In the genomic region with DNA sequence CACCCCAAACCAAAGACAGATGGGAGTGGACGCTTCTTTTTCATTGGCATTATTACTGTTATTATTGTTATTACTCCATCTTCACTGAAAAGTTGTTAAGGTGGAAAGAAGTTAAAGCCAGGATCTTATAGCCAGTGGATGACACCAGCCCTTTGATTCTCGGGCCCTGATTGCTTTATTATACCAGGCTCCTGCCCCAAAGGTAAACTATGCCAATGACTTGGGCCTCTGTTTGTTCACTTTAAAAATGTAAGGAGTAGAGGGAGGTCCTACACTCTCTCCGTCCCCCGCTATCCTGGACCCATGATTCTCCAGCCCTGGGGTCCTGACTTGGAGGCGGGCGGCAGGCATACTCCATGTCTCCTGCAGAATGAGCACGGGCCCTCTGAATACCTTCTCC, we compare ENCODE assay signal across 1 cellular context.
TF ChIP-seq lines count a peak whose summit lies in the region.

No MANE protein-coding gene starts in this region.

TF ChIP-seq in GM12878, 131 proteins besides CTCF, POLR2A, EP300 and RAD21:
- TF ChIP-seq, protein P1, sequence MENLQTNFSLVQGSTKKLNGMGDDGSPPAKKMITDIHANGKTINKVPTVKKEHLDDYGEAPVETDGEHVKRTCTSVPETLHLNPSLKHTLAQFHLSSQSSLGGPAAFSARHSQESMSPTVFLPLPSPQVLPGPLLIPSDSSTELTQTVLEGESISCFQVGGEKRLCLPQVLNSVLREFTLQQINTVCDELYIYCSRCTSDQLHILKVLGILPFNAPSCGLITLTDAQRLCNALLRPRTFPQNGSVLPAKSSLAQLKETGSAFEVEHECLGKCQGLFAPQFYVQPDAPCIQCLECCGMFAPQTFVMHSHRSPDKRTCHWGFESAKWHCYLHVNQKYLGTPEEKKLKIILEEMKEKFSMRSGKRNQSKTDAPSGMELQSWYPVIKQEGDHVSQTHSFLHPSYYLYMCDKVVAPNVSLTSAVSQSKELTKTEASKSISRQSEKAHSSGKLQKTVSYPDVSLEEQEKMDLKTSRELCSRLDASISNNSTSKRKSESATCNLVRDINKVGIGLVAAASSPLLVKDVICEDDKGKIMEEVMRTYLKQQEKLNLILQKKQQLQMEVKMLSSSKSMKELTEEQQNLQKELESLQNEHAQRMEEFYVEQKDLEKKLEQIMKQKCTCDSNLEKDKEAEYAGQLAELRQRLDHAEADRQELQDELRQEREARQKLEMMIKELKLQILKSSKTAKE (IDR thresholded peaks at IDR 0.05; ENCODE audit: low read depth, poor library complexity, severe bottlenecking): no peak
- no peak for TF ChIP-seq RUNX3 (IDR thresholded peaks at IDR 0.05; ENCODE audit: low read length)
- TF ChIP-seq, protein P2, sequence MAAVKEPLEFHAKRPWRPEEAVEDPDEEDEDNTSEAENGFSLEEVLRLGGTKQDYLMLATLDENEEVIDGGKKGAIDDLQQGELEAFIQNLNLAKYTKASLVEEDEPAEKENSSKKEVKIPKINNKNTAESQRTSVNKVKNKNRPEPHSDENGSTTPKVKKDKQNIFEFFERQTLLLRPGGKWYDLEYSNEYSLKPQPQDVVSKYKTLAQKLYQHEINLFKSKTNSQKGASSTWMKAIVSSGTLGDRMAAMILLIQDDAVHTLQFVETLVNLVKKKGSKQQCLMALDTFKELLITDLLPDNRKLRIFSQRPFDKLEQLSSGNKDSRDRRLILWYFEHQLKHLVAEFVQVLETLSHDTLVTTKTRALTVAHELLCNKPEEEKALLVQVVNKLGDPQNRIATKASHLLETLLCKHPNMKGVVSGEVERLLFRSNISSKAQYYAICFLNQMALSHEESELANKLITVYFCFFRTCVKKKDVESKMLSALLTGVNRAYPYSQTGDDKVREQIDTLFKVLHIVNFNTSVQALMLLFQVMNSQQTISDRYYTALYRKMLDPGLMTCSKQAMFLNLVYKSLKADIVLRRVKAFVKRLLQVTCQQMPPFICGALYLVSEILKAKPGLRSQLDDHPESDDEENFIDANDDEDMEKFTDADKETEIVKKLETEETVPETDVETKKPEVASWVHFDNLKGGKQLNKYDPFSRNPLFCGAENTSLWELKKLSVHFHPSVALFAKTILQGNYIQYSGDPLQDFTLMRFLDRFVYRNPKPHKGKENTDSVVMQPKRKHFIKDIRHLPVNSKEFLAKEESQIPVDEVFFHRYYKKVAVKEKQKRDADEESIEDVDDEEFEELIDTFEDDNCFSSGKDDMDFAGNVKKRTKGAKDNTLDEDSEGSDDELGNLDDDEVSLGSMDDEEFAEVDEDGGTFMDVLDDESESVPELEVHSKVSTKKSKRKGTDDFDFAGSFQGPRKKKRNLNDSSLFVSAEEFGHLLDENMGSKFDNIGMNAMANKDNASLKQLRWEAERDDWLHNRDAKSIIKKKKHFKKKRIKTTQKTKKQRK (IDR thresholded peaks at IDR 0.05; ENCODE audit: low read depth, low read length): no peak
- no peak for TF ChIP-seq HDAC2 (IDR thresholded peaks at IDR 0.05)
- TF ChIP-seq, protein P3, sequence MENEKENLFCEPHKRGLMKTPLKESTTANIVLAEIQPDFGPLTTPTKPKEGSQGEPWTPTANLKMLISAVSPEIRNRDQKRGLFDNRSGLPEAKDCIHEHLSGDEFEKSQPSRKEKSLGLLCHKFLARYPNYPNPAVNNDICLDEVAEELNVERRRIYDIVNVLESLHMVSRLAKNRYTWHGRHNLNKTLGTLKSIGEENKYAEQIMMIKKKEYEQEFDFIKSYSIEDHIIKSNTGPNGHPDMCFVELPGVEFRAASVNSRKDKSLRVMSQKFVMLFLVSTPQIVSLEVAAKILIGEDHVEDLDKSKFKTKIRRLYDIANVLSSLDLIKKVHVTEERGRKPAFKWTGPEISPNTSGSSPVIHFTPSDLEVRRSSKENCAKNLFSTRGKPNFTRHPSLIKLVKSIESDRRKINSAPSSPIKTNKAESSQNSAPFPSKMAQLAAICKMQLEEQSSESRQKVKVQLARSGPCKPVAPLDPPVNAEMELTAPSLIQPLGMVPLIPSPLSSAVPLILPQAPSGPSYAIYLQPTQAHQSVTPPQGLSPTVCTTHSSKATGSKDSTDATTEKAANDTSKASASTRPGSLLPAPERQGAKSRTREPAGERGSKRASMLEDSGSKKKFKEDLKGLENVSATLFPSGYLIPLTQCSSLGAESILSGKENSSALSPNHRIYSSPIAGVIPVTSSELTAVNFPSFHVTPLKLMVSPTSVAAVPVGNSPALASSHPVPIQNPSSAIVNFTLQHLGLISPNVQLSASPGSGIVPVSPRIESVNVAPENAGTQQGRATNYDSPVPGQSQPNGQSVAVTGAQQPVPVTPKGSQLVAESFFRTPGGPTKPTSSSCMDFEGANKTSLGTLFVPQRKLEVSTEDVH (IDR thresholded peaks at IDR 0.05; ENCODE audit: low read depth, partially characterized antibody): no peak
- no peak for TF ChIP-seq MEF2A (IDR thresholded peaks at IDR 0.05; ENCODE audit: insufficient read depth, low read depth, low read length)
- no peak for TF ChIP-seq TBL1XR1 (IDR thresholded peaks at IDR 0.05; ENCODE audit: low read depth, low read length)
- TF ChIP-seq, protein P4, sequence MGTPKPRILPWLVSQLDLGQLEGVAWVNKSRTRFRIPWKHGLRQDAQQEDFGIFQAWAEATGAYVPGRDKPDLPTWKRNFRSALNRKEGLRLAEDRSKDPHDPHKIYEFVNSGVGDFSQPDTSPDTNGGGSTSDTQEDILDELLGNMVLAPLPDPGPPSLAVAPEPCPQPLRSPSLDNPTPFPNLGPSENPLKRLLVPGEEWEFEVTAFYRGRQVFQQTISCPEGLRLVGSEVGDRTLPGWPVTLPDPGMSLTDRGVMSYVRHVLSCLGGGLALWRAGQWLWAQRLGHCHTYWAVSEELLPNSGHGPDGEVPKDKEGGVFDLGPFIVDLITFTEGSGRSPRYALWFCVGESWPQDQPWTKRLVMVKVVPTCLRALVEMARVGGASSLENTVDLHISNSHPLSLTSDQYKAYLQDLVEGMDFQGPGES (IDR thresholded peaks at IDR 0.05): no peak
